Comparison of ENCODE assay signal across 28 cellular contexts in the genomic region with DNA sequence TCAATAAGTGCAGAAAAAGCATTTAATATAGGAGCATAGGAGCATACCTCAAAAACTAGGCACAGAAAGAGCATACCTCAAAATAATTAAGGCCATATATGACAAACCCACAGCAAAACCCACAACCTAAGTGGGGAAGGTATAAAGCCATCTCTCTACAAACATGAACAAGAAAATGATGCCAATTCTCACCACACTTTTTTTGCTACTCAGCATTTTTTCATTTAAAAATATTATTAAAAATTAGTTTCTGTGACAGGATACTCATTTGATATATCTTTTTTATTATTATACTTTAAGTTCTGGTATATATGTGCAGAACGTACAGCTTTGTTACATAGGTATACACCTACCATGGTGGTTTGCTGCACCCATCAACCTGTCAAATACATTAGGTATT.
"Had no signal": no experiment of that assay in that cellular context is flagged by ENCODE, and none has a peak within 500 bp of the region (broad histone marks: within the 10 kb centered on the region; RNA-seq: fewer than 3 reads in every experiment).

No MANE protein-coding gene starts in this region.

- H3K27ac ChIP-seq: colonic mucosa, epithelial cell of prostate, esophagus squamous epithelium, gastrocnemius medialis, heart right ventricle, left lung, lower lobe of right lung had no signal

- H3K36me3 Mint-ChIP-seq: memory B cell; naive thymus-derived CD4-positive, alpha-beta T cell had no signal

- H3K4me1 Mint-ChIP-seq: memory B cell; naive thymus-derived CD4-positive, alpha-beta T cell had no signal

- ATAC-seq: effector memory CD8-positive, alpha-beta T cell; esophagus mucosa; gastrocnemius medialis; heart right ventricle; left cardiac atrium; left lung; left ventricle myocardium superior; lower lobe of right lung; naive thymus-derived CD4-positive, alpha-beta T cell had no signal

- FAIRE-seq: endometrium, islet of Langerhans, keratinocyte had no signal

- DNase-seq: colonic mucosa; cortex of kidney; effector CD8-positive, alpha-beta T cell; effector memory CD8-positive, alpha-beta T cell; endodermal cell; erythroblast; esophagus squamous epithelium; foreskin fibroblast; foreskin melanocyte; gastrocnemius medialis; glutamatergic neuron; head of caudate nucleus; heart right ventricle; hippocampal formation; left cardiac atrium; left lung; left ventricle myocardium superior; lower lobe of right lung; mesendoderm; midbrain; naive thymus-derived CD4-positive, alpha-beta T cell had no signal

- H3K36me3 ChIP-seq: colonic mucosa, esophagus squamous epithelium, gastrocnemius medialis, heart right ventricle, left lung, lower lobe of right lung had no signal

- H3K4me3 Mint-ChIP-seq: dendritic cell treated with granulocyte-macrophage colony-stimulating factor and Interleukin-4, amounts not matched to agents 40 ng/mL and 50 ng/mL, for 4 days; effector memory CD8-positive, alpha-beta T cell; endodermal cell; memory B cell; naive thymus-derived CD4-positive, alpha-beta T cell had no signal

- H3K4me3 ChIP-seq: colonic mucosa, esophagus squamous epithelium, gastrocnemius medialis, heart right ventricle, left lung, lower lobe of right lung had no signal

- H3K27ac Mint-ChIP-seq: dendritic cell treated with granulocyte-macrophage colony-stimulating factor and Interleukin-4, amounts not matched to agents 40 ng/mL and 50 ng/mL, for 4 days; effector memory CD8-positive, alpha-beta T cell; endodermal cell; memory B cell; naive thymus-derived CD4-positive, alpha-beta T cell had no signal

- H3K27me3 ChIP-seq: colonic mucosa, esophagus squamous epithelium, gastrocnemius medialis, heart right ventricle, left lung had no signal

- H3K4me1 ChIP-seq: colonic mucosa, esophagus squamous epithelium, gastrocnemius medialis, heart right ventricle, left lung, lower lobe of right lung had no signal

- H3K27me3 Mint-ChIP-seq: dendritic cell treated with granulocyte-macrophage colony-stimulating factor and Interleukin-4, amounts not matched to agents 40 ng/mL and 50 ng/mL, for 4 days; effector memory CD8-positive, alpha-beta T cell; memory B cell; naive thymus-derived CD4-positive, alpha-beta T cell had no signal

- H3K9me3 ChIP-seq: colonic mucosa, esophagus squamous epithelium, gastrocnemius medialis had no signal
